1 cellular context compared by ENCODE assay signal in the genomic region with DNA sequence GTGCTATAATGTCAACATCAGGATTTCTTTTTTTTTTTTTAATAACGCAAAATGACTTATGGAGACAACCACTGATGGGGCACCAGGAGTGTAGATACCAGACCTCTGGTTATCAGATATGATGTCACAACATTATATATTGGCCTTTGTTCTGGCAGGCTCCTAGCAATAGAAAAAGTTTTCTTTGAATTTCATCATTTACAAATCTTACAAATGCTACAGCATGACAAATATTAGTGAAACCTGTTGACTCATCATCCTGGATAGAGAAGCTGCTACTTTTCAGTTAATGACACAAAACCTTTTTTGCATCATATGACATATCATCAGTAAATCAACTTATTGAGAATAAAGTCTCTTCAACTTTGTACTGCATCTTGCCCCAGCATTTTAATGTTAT.
A peak's percentile ranks its signal among the peaks of the same experiment; 100 is the strongest.
TF ChIP-seq lines count a peak whose summit lies in the region.

No MANE protein-coding gene starts in this region.

TF ChIP-seq in HepG2, 621 proteins besides CTCF, POLR2A, EP300 and RAD21:
- TF ChIP-seq CREB1 (IDR thresholded peaks at IDR 0.05) (peak; percentile 71), CREB1 (CRISPR knock-in tag; IDR thresholded peaks at IDR 0.05) (no peak), CBFB (CRISPR knock-in tag; IDR thresholded peaks at IDR 0.05) (no peak), ZSCAN30 (CRISPR knock-in tag; IDR thresholded peaks at IDR 0.05) (no peak), ZNF431 (CRISPR knock-in tag; IDR thresholded peaks at IDR 0.05; ENCODE audit: borderline replicate concordance, low read depth) (no peak), MAFK (conservative IDR thresholded peaks at IDR 0.05 in 1 of 2, IDR thresholded peaks at IDR 0.05 in 1 of 2; ENCODE audit: low read length in 2 of 2) (peak in 1 of 2 experiments; percentile 40; a peak in 1 of 4 replicates)
